In genomic region chr2:221518201-221518936, GRCh38 we compare ENCODE assay signal across 8 cellular contexts. TPM values are rescaled to one million over a fixed set of nuclear protein-coding genes. Genes with fewer than 3 reads are reported as not detected.
DNase-seq lines count a peak whose midpoint lies in the region; ATAC-seq, FAIRE-seq and TF ChIP-seq lines count a peak whose summit lies in the region.

No MANE protein-coding gene starts in this region.

- H3K9ac ChIP-seq in mucosa of rectum (ENCODE audit: low read depth in 1 of 2, low read length in 2 of 2) (peak overlapping the region; percentile 18 to 39), kidney (ENCODE audit: low read length in 2 of 2) (no peak overlapping the region)

- H3K9me3 ChIP-seq in mucosa of rectum (ENCODE audit: control insufficient read depth in 2 of 2, low read length in 2 of 2) (no peaks in the 10 kb centered on the region), kidney (ENCODE audit: control insufficient read depth in 1 of 2, low read length in 2 of 2) (no peaks in the 10 kb centered on the region)

- ATAC-seq in HG02970 (IDR thresholded peaks at IDR 0.05; ENCODE audit: low FRiP score, unreplicated experiment) = peak; percentile 70

- no peaks in the 10 kb centered on the region for H3K27me3 ChIP-seq in mucosa of rectum (ENCODE audit: control insufficient read depth in 2 of 2, insufficient read depth in 2 of 2, low read length in 2 of 2)

- H3K36me3 ChIP-seq in mucosa of rectum (ENCODE audit: control insufficient read depth in 2 of 2, insufficient read depth in 2 of 2, low read length in 2 of 2) = no peaks in the 10 kb centered on the region
- H3K36me3 ChIP-seq in kidney (ENCODE audit: control insufficient read depth in 1 of 2, insufficient read depth in 2 of 2, low read length in 2 of 2) = no peaks in the 10 kb centered on the region

- FAIRE-seq in kidney (lab: Jason Lieb, UNC) = no peak

- H3K4me3 ChIP-seq in mucosa of rectum (ENCODE audit: low read length in 2 of 2) (peak overlapping the region; percentile 50 to 59), kidney (ENCODE audit: low read length in 2 of 2) (no peak overlapping the region)

- TF ChIP-seq CTCF in kidney (IDR thresholded peaks at IDR 0.05; ENCODE audit: borderline replicate concordance, extremely low read depth, insufficient read depth) (no peak), osteocyte (IDR thresholded peaks at IDR 0.05) (no peak)

- no peak overlapping the region for H3K4me3 Mint-ChIP-seq in osteocyte (ENCODE audit: unreplicated experiment)

- H3K4me1 Mint-ChIP-seq in osteocyte (ENCODE audit: unreplicated experiment) = peaks cover 7% of the 10 kb centered on the region

- H3K27ac ChIP-seq in mucosa of rectum (ENCODE audit: low read depth in 2 of 2, low read length in 2 of 2) (peak overlapping the region; percentile 61 to 77), kidney (ENCODE audit: low read depth in 2 of 2, low read length in 2 of 2) (no peak overlapping the region)

- DNase-seq in activated effector memory CD4-positive, alpha-beta T cell treated with Interleukin-2 at 50 U/mL for 16 hours = peak; percentile 40
- DNase-seq in activated effector memory CD4-positive, alpha-beta T cell treated with anti-CD3 and anti-CD28 coated beads, Interleukin-2, amount 50 U/mL, for 16 hours = no peak
- peak; percentile 39 for DNase-seq in T-helper 22 cell (ENCODE audit: low read depth)
- no peak for DNase-seq in kidney
- DNase-seq in osteocyte (ENCODE audit: extremely low spot score, unreplicated experiment) = no peak
- DNase-seq in NCI-H1436 (lab: John Stamatoyannopoulos, UW) = no peak

- no peak overlapping the region for H3K27ac Mint-ChIP-seq in osteocyte (ENCODE audit: unreplicated experiment)

- H3K27me3 Mint-ChIP-seq in osteocyte (ENCODE audit: unreplicated experiment) = no peaks in the 10 kb centered on the region

- intact Hi-C loops in kidney (cut with DNase I) = no loop called here

- peaks cover 2% of the 10 kb centered on the region for H3K36me3 Mint-ChIP-seq in osteocyte (ENCODE audit: unreplicated experiment)

- H3K4me1 ChIP-seq in mucosa of rectum (ENCODE audit: control insufficient read depth in 2 of 2, insufficient read depth in 2 of 2, low read length in 2 of 2) = peaks cover 23 to 31% of the 10 kb centered on the region in 2 donors
- no peaks in the 10 kb centered on the region for H3K4me1 ChIP-seq in kidney (ENCODE audit: control insufficient read depth in 1 of 2, insufficient read depth in 1 of 2, low read depth in 1 of 2, low read length in 2 of 2)

- no peaks in the 10 kb centered on the region for H3K9me3 Mint-ChIP-seq in osteocyte (ENCODE audit: unreplicated experiment)

RNA-seq across cellular contexts. Expression of gene EPHA4, which starts 53.7 kb away (rescaled TPM):
- total RNA-seq in kidney = 38.0 TPM
- 4.8 TPM for polyA plus RNA-seq in kidney (ENCODE audit: insufficient read depth, low read depth, low replicate concordance)
- total RNA-seq in osteocyte = 16.7 and 16.8 TPM in 2 replicates

Comparison
In these comparisons a context has a peak if more than half of its experiments do, and no peak if none do; other contexts are left out.
1. DNase-seq: peak in activated effector memory CD4-positive, alpha-beta T cell treated with Interleukin-2 at 50 U/mL for 16 hours (single experiment) and T-helper 22 cell (single experiment); none in activated effector memory CD4-positive, alpha-beta T cell treated with anti-CD3 and anti-CD28 coated beads, Interleukin-2, amount 50 U/mL, for 16 hours (single experiment), kidney (single experiment), osteocyte (single experiment) and NCI-H1436 (single experiment).
2. H3K27ac ChIP-seq: peak in mucosa of rectum (2 of 2); none in kidney (0 of 2).
3. H3K4me3 ChIP-seq: peak in mucosa of rectum (2 of 2); none in kidney (0 of 2).
4. H3K9ac ChIP-seq: peak in mucosa of rectum (2 of 2); none in kidney (0 of 2).